24 cellular contexts compared by ENCODE assay signal in genomic region chrX:147898951-147899350, GRCh38. TPM values are rescaled to one million over a fixed set of nuclear protein-coding genes. Genes with fewer than 3 reads are reported as not detected.
DNase-seq lines count a peak whose midpoint lies in the region; ATAC-seq, FAIRE-seq and TF ChIP-seq lines count a peak whose summit lies in the region.
"Had no signal": no experiment of that assay in that cellular context is flagged by ENCODE, and none has a peak within 500 bp of the region (broad histone marks: within the 10 kb centered on the region; RNA-seq: fewer than 3 reads in every experiment).

No MANE protein-coding gene starts in this region.

- no peaks in the 10 kb centered on the region for H3K27me3 ChIP-seq in endodermal cell (ENCODE audit: control insufficient read depth, insufficient read depth, low read length, poor library complexity, severe bottlenecking)
- H3K27me3 ChIP-seq: BE2C had no signal

- DNase-seq in left lobe of liver (ENCODE audit: low spot score) (no peak), mesothelial cell of epicardium (ENCODE audit: low spot score in 2 of 2, unreplicated experiment in 2 of 2) (no peak), type B pancreatic cell (ENCODE audit: extremely low spot score, unreplicated experiment) (no peak), COR-L47 (lab: John Stamatoyannopoulos, UW) (no peak), MCF 10A (ENCODE audit: unreplicated experiment) (no peak), endodermal cell (no peak)
- DNase-seq: 8988T; ACHN; BE2C; CD4-positive, alpha-beta T cell; CD8-positive, alpha-beta T cell; DMS 273 treated with DMSO at 0.1 percent for 48 hours; DMS53; DMS79; DND-41; EL; GDM1 had no signal

- H3K27ac Mint-ChIP-seq in mesothelial cell of epicardium (peak overlapping the region; percentile 96), type B pancreatic cell (peak overlapping the region; percentile 90), MCF 10A (ENCODE audit: low read depth, unreplicated experiment) (no peak overlapping the region), endodermal cell (no peak overlapping the region)
- H3K27ac Mint-ChIP-seq: CD4-positive, alpha-beta T cell; CD8-positive, alpha-beta T cell had no signal

- ATAC-seq in left lobe of liver (peak; percentile 30), GM18498 (IDR thresholded peaks at IDR 0.05; ENCODE audit: unreplicated experiment) (no peak)
- ATAC-seq: CD8-positive, alpha-beta T cell had no signal

- CTCF ChIA-PET in MCF 10A (lab: Yijun Ruan, JAX), result no interaction called here

- no CpG with 5 or more reads among the region's 1 CpG for WGBS in endodermal cell (ENCODE audit: insufficient coverage in 1 of 2, insufficient read length in 1 of 2), 2 experiments

- no TSS peak for BruUV-seq in MCF 10A (replicated peaks; lab: Mats Ljungman, UMichigan)

- H3K4me3 Mint-ChIP-seq in mesothelial cell of epicardium (no peak overlapping the region), type B pancreatic cell (no peak overlapping the region), MCF 10A (ENCODE audit: unreplicated experiment) (no peak overlapping the region), endodermal cell (no peak overlapping the region)
- H3K4me3 Mint-ChIP-seq: CD4-positive, alpha-beta T cell; CD8-positive, alpha-beta T cell had no signal

- no peaks in the 10 kb centered on the region for H3K36me3 ChIP-seq in endodermal cell (ENCODE audit: control insufficient read depth, insufficient read depth, low read length)
- H3K36me3 ChIP-seq: BE2C, BLaER1 had no signal

- no peak overlapping the region for H3K4me3 ChIP-seq in endodermal cell (ENCODE audit: low read length)
- H3K4me3 ChIP-seq: BLaER1, GM12878 had no signal

- POLR2A ChIA-PET in MCF 10A (lab: Yijun Ruan, JAX), result no interaction called here

- no peaks in the 10 kb centered on the region for H3K27me3 Mint-ChIP-seq in mesothelial cell of epicardium (ENCODE audit: low read depth)
- H3K27me3 Mint-ChIP-seq in type B pancreatic cell, result no peaks in the 10 kb centered on the region
- H3K27me3 Mint-ChIP-seq in MCF 10A (ENCODE audit: insufficient read depth, unreplicated experiment), result no peaks in the 10 kb centered on the region
- no peaks in the 10 kb centered on the region for H3K27me3 Mint-ChIP-seq in endodermal cell (ENCODE audit: insufficient read depth)

- H3K36me3 Mint-ChIP-seq in mesothelial cell of epicardium (no peaks in the 10 kb centered on the region), type B pancreatic cell (no peaks in the 10 kb centered on the region), MCF 10A (ENCODE audit: insufficient read depth, unreplicated experiment) (no peaks in the 10 kb centered on the region), endodermal cell (ENCODE audit: low read depth) (no peaks in the 10 kb centered on the region)
- H3K36me3 Mint-ChIP-seq: CD8-positive, alpha-beta T cell had no signal

- no peaks in the 10 kb centered on the region for H3K9me3 ChIP-seq in endodermal cell (ENCODE audit: control insufficient read depth, low read length)
- H3K9me3 ChIP-seq: BE2C had no signal

- FAIRE-seq in colon (lab: Jason Lieb, UNC), result peak; percentile 43
- FAIRE-seq: A204.1, GM12878, GM12892 had no signal

- H3K4me1 ChIP-seq in endodermal cell (ENCODE audit: control insufficient read depth, insufficient read depth, low read length), result no peaks in the 10 kb centered on the region
- H3K4me1 ChIP-seq: BE2C had no signal

- intact Hi-C loops in MCF 10A (cut with micrococcal nuclease), result no loop called here

- no peak overlapping the region for H3K27ac ChIP-seq in endodermal cell (ENCODE audit: low read depth, low read length)
- H3K27ac ChIP-seq: BLaER1, C4-2B had no signal

- H3K4me1 Mint-ChIP-seq in mesothelial cell of epicardium (peaks cover 67% of the 10 kb centered on the region), type B pancreatic cell (ENCODE audit: unreplicated experiment) (peaks cover 4% of the 10 kb centered on the region), MCF 10A (ENCODE audit: insufficient read depth, unreplicated experiment) (peaks cover 8% of the 10 kb centered on the region), endodermal cell (peaks cover 16% of the 10 kb centered on the region)

- H3K9me3 Mint-ChIP-seq in mesothelial cell of epicardium (peaks cover 7% of the 10 kb centered on the region), type B pancreatic cell (no peaks in the 10 kb centered on the region), MCF 10A (ENCODE audit: unreplicated experiment) (peaks cover 17% of the 10 kb centered on the region), endodermal cell (peaks cover 66% of the 10 kb centered on the region)
- H3K9me3 Mint-ChIP-seq: CD4-positive, alpha-beta T cell; CD8-positive, alpha-beta T cell had no signal

- no peak overlapping the region for H3K9ac ChIP-seq in endodermal cell (ENCODE audit: extremely low read depth, low read length, poor library complexity, severe bottlenecking)
- H3K9ac ChIP-seq: BLaER1 had no signal

- TF ChIP-seq CTCF in mesothelial cell of epicardium (IDR thresholded peaks at IDR 0.05; ENCODE audit: unreplicated experiment), result no peak
- TF ChIP-seq CTCF in type B pancreatic cell (conservative IDR thresholded peaks at IDR 0.05), result no peak
- TF ChIP-seq CTCF in MCF 10A (IDR thresholded peaks at IDR 0.05; ENCODE audit: unreplicated experiment), result no peak
- TF ChIP-seq CTCF in endodermal cell (conservative IDR thresholded peaks at IDR 0.05), result no peak

RNA-seq across cellular contexts. Expression of gene FMR1, which starts 12.8 kb away (rescaled TPM):
- 20.0 TPM for total RNA-seq in left lobe of liver
- total RNA-seq in mesothelial cell of epicardium, result 107 to 108 TPM (median 108 TPM) in 3 replicates
- total RNA-seq in type B pancreatic cell (ENCODE audit: low replicate concordance), result 63.2 and 83.1 TPM in 2 replicates
- total RNA-seq in MCF 10A (2022), result 34.2 and 35.3 TPM in 2 replicates
- 10 to 100 TPM; 55.4 to 59.1 TPM for total RNA-seq in endodermal cell
- 49.0 TPM for polyA plus RNA-seq in endodermal cell (2013, experiment 1 of 2)
- 43.7 TPM for polyA plus RNA-seq in endodermal cell (2013, experiment 2 of 2)

Comparison
In these comparisons a context has a peak if more than half of its experiments do, and no peak if none do; other contexts are left out.
1. H3K27ac Mint-ChIP-seq: peak in mesothelial cell of epicardium (single experiment) and type B pancreatic cell (single experiment); none in MCF 10A (single experiment) and endodermal cell (single experiment).